Comparison of ENCODE assay signal across 34 cellular contexts in the genomic region with DNA sequence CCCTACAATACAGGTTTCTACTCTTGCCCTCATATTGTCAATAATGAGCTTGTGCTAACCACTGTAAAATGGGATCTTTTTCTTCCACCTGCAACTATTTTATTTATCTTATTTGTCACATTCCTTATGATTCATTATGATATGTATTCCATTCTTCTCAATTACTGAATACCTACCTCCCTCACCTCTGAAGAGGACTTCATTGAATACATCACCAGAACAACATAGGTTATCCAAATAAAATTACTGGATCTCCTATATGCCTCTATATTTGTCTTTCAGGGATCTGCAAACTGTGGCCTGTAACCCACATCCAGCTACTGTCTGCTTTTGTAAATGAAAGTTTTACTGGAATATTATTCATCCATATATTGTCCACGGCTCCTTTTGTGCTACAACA. TPM values are rescaled to one million over a fixed set of nuclear protein-coding genes. Genes with fewer than 3 reads are reported as not detected.
"Had no signal": no experiment of that assay in that cellular context is flagged by ENCODE, and none has a peak within 500 bp of the region (broad histone marks: within the 10 kb centered on the region; RNA-seq: fewer than 3 reads in every experiment).

No MANE protein-coding gene starts in this region.

- DNase-seq: activated effector memory CD4-positive, alpha-beta T cell treated with anti-CD3 and anti-CD28 coated beads, Interleukin-2, amount 50 U/mL, for 16 hours; activated effector memory CD4-positive, alpha-beta T cell treated with Interleukin-2 at 50 U/mL for 16 hours; activated gamma-delta T cell; activated gamma-delta T cell treated with Interleukin-2 at 50 U/mL for 16 hours; activated naive CD4-positive, alpha-beta T cell; activated naive CD4-positive, alpha-beta T cell treated with anti-CD3 and anti-CD28 coated beads for 36 hours; activated naive CD4-positive, alpha-beta T cell treated with anti-CD3 and anti-CD28 coated beads, Interleukin-2, amount 10 ng/mL, durations not matched to agents 7 days and 5 days; activated naive CD4-positive, alpha-beta T cell treated with anti-CD3 and anti-CD28 coated beads, Interleukin-2, amount 50 U/mL, for 16 hours; activated naive CD4-positive, alpha-beta T cell treated with Interleukin-2 at 50 U/mL for 16 hours; activated naive CD8-positive, alpha-beta T cell treated with anti-CD3 and anti-CD28 coated beads for 36 hours; activated naive CD8-positive, alpha-beta T cell treated with anti-CD3 and anti-CD28 coated beads, Interleukin-2, amount 10 ng/mL, durations not matched to agents 7 days and 5 days; activated naive CD8-positive, alpha-beta T cell treated with anti-CD3 and anti-CD28 coated beads, Interleukin-2, amount 50 U/mL, for 24 hours; activated T-cell treated with anti-CD3 and anti-CD28 coated beads, Interleukin-2, amount 50 U/mL, for 24 hours; activated T-cell treated with anti-CD3 and anti-CD28 coated beads, Interleukin-2, amount 50 U/mL, for 4 hours; activated T-cell treated with anti-CD3 and anti-CD28 coated beads, Interleukin-2, amount 50 U/mL, for 48 hours; activated T-cell treated with anti-CD3 and anti-CD28 coated beads, Interleukin-2, amount 50 U/mL, for 72 hours; adrenal gland; amniotic stem cell; amygdala; anterior cingulate cortex; aorta; body of pancreas; brain microvascular endothelial cell; caudate nucleus; central memory CD4-positive, alpha-beta T cell; cerebellar nuclear complex had no signal

- H3K4me1 ChIP-seq: adrenal gland, body of pancreas, breast epithelium had no signal

- H3K27ac ChIP-seq: adrenal gland, ascending aorta, body of pancreas, brain microvascular endothelial cell, breast epithelium, cardiac muscle cell had no signal

- H3K36me3 ChIP-seq: adrenal gland, ascending aorta, brain microvascular endothelial cell, breast epithelium, cardiac muscle cell had no signal

- H3K27me3 ChIP-seq: adrenal gland, ascending aorta, body of pancreas, brain microvascular endothelial cell, breast epithelium, cardiac muscle cell had no signal

- H3K4me3 ChIP-seq: adrenal gland, ascending aorta, body of pancreas, breast epithelium, cardiac muscle cell had no signal

- FAIRE-seq: astrocyte had no signal

- ATAC-seq: activated naive CD4-positive, alpha-beta T cell treated with anti-CD3 and anti-CD28 coated beads, Interleukin-2, amount 50 U/mL, for 72 hours; activated naive CD8-positive, alpha-beta T cell treated with anti-CD3 and anti-CD28 coated beads, Interleukin-2, amount 50 U/mL, for 24 hours; activated T-cell treated with anti-CD3 and anti-CD28 coated beads, Interleukin-2, amount 50 U/mL, for 4 hours; activated T-cell treated with anti-CD3 and anti-CD28 coated beads, Interleukin-2, amount 50 U/mL, for 72 hours; activated T-helper 17 cell treated with anti-CD3 and anti-CD28 coated beads, Interleukin-2, amount 50 U/mL, for 72 hours; body of pancreas had no signal

- H3K9me3 ChIP-seq: adrenal gland, ascending aorta, body of pancreas, breast epithelium had no signal

RNA-seq across cellular contexts. Expression of gene STPG2, which starts 41.3 kb away (rescaled TPM):
- total RNA-seq: activated naive CD4-positive, alpha-beta T cell treated with anti-CD3 and anti-CD28 coated beads for 36 hours; activated naive CD8-positive, alpha-beta T cell treated with anti-CD3 and anti-CD28 coated beads for 36 hours; activated naive CD8-positive, alpha-beta T cell treated with anti-CD3 and anti-CD28 coated beads, Interleukin-2, amount 10 ng/mL, durations not matched to agents 7 days and 5 days; activated T-cell treated with anti-CD3 and anti-CD28 coated beads, Interleukin-2, amount 50 U/mL, for 4 hours; activated T-cell treated with anti-CD3 and anti-CD28 coated beads, Interleukin-2, amount 50 U/mL, for 72 hours; activated T-helper 1 cell treated with anti-CD3 and anti-CD28 coated beads, Interleukin-12 subunit alpha, Interleukin-12 subunit beta, Interleukin-2, Interleukin-4 antibody, amounts not matched to agents 30 ng/mL and 10 ng/mL and 1 ng/mL, durations not matched to agents 14 hours and 24 hours and 36 hours; activated T-helper 2 cell treated with anti-CD3 and anti-CD28 coated beads, Interferon-gamma antibody, Interleukin-2, Interleukin-4, amounts not matched to agents 10 μg/mL and 5 μg/mL and 100 μg/mL, durations not matched to agents 14 hours and 24 hours and 36 hours; ascending aorta had no signal
